Comparison of ENCODE assay signal across 8 cellular contexts in genomic region chr16:85612801-85613608, GRCh38. TPM values are rescaled to one million over a fixed set of nuclear protein-coding genes. Genes with fewer than 3 reads are reported as not detected.
DNase-seq lines count a peak whose midpoint lies in the region; ATAC-seq and TF ChIP-seq lines count a peak whose summit lies in the region.

TSS of gene GSE1 (plus strand) at chr16:85613322. CDS start at chr16:85613392, 70 bp downstream.

- peaks cover 52% of the 10 kb centered on the region for H3K4me1 Mint-ChIP-seq in activated T-cell treated with anti-CD3 and anti-CD28 coated beads, Interleukin-2, amount 50 U/mL, for 72 hours (ENCODE audit: low read depth)
- peaks cover 24 to 58% (median 36%) of the 10 kb centered on the region in 7 donors for H3K4me1 Mint-ChIP-seq in naive thymus-derived CD4-positive, alpha-beta T cell

- peaks cover 11% of the 10 kb centered on the region for H3K79me2 ChIP-seq in OCI-LY1 (ENCODE audit: insufficient read depth, low read length)
- H3K79me2 ChIP-seq in fibroblast of lung (ENCODE audit: control insufficient read depth, insufficient read depth, low read length) = peaks cover under 1% of the 10 kb centered on the region

- H3K4me1 ChIP-seq in OCI-LY1 (ENCODE audit: insufficient read depth, low read length, severe bottlenecking) (peaks cover 74% of the 10 kb centered on the region), fibroblast of lung (ENCODE audit: control insufficient read depth, extremely low read depth, insufficient read depth, low read length) (peaks cover 23% of the 10 kb centered on the region), thoracic aorta (ENCODE audit: control insufficient read depth in 1 of 2, low read depth in 2 of 2) (peaks cover 13 to 45% of the 10 kb centered on the region in 2 donors)
- H3K4me1 ChIP-seq in naive thymus-derived CD4-positive, alpha-beta T cell (ENCODE audit: control insufficient read depth in 2 of 2, insufficient read depth in 2 of 2, low read length in 2 of 2) = peaks cover 35 to 42% of the 10 kb centered on the region in 2 donors

- POLR2A ChIA-PET in naive thymus-derived CD4-positive, alpha-beta T cell (lab: Charles Lee) = no interaction called here

- TF ChIP-seq CTCF in OCI-LY1 (IDR thresholded peaks at IDR 0.05; ENCODE audit: low read length) (no peak), fibroblast of lung (conservative IDR thresholded peaks at IDR 0.05 in 1 of 2, IDR thresholded peaks at IDR 0.05 in 1 of 2; ENCODE audit: low read depth in 1 of 2, low read length in 2 of 2) (no peak), thoracic aorta (IDR thresholded peaks at IDR 0.05) (no peak)

- H3K27ac ChIP-seq in OCI-LY1 (ENCODE audit: low read depth, low read length, poor library complexity, severe bottlenecking) = peak within 1 kb of the TSS; percentile 87
- peak within 1 kb of the TSS; percentile 85 for H3K27ac ChIP-seq in fibroblast of lung (ENCODE audit: insufficient read depth, low read length)
- peak within 1 kb of the TSS; percentile 14 for H3K27ac ChIP-seq in naive thymus-derived CD4-positive, alpha-beta T cell (ENCODE audit: low read depth, low read length)
- H3K27ac ChIP-seq in thoracic aorta = peak within 1 kb of the TSS; percentile 77 to 79

- H2AFZ ChIP-seq in OCI-LY1 (ENCODE audit: low read length) (no peak within 1 kb of the TSS), fibroblast of lung (ENCODE audit: low read length) (no peak within 1 kb of the TSS)

- H3K9me3 Mint-ChIP-seq in activated T-cell treated with anti-CD3 and anti-CD28 coated beads, Interleukin-2, amount 50 U/mL, for 72 hours = no peaks in the 10 kb centered on the region
- no peaks in the 10 kb centered on the region for H3K9me3 Mint-ChIP-seq in naive thymus-derived CD4-positive, alpha-beta T cell

- CTCF ChIA-PET in naive thymus-derived CD4-positive, alpha-beta T cell (lab: Charles Lee) = no interaction called here

- no peaks in the 10 kb centered on the region for H3K27me3 Mint-ChIP-seq in activated T-cell treated with anti-CD3 and anti-CD28 coated beads, Interleukin-2, amount 50 U/mL, for 72 hours (ENCODE audit: low read depth)
- H3K27me3 Mint-ChIP-seq in naive thymus-derived CD4-positive, alpha-beta T cell = peaks cover 0 to 19% (median 7%) of the 10 kb centered on the region in 5 donors

- H3K27me3 ChIP-seq in OCI-LY1 (ENCODE audit: insufficient read depth, low read length) (no peaks in the 10 kb centered on the region), fibroblast of lung (ENCODE audit: control insufficient read depth, insufficient read depth, low read length) (no peaks in the 10 kb centered on the region), thoracic aorta (replicated peaks; ENCODE audit: insufficient read depth) (no peaks in the 10 kb centered on the region)
- peaks cover 0 to 2% of the 10 kb centered on the region in 2 donors for H3K27me3 ChIP-seq in naive thymus-derived CD4-positive, alpha-beta T cell (ENCODE audit: control insufficient read depth in 2 of 2, insufficient read depth in 2 of 2, low read length in 2 of 2)

- no peak within 1 kb of the TSS for H3K27ac Mint-ChIP-seq in activated T-cell treated with anti-CD3 and anti-CD28 coated beads, Interleukin-2, amount 50 U/mL, for 72 hours
- H3K27ac Mint-ChIP-seq in naive thymus-derived CD4-positive, alpha-beta T cell = peak within 1 kb of the TSS in 1 of 9 donors; percentile 52

- peak within 1 kb of the TSS; percentile 75 for H3K4me3 ChIP-seq in OCI-LY1 (ENCODE audit: low read depth, low read length, poor library complexity, severe bottlenecking)
- H3K4me3 ChIP-seq in fibroblast of lung (replicated peaks in 1 of 4; ENCODE audit: control extremely low read depth in 1 of 4, insufficient read depth in 1 of 4, low read depth in 3 of 4, low read length in 4 of 4) = peak within 1 kb of the TSS; percentile 42 to 69 (median 61)
- H3K4me3 ChIP-seq in naive thymus-derived CD4-positive, alpha-beta T cell (ENCODE audit: low read length) = peak within 1 kb of the TSS; percentile 46
- peak within 1 kb of the TSS; percentile 87 for H3K4me3 ChIP-seq in thoracic aorta

- H3K9ac ChIP-seq in OCI-LY1 (ENCODE audit: low read length) (peak within 1 kb of the TSS; percentile 74), fibroblast of lung (ENCODE audit: insufficient read depth, low read length) (peak within 1 kb of the TSS; percentile 50)

- no peaks in the 10 kb centered on the region for H3K36me3 Mint-ChIP-seq in activated T-cell treated with anti-CD3 and anti-CD28 coated beads, Interleukin-2, amount 50 U/mL, for 72 hours (ENCODE audit: insufficient read depth in 2 of 2)
- H3K36me3 Mint-ChIP-seq in naive thymus-derived CD4-positive, alpha-beta T cell = peaks cover 0 to 3% (median 0%) of the 10 kb centered on the region in 5 donors

- intact Hi-C loops in naive thymus-derived CD4-positive, alpha-beta T cell (cut with micrococcal nuclease) = loop anchor here in 1 of 2 donors (2.0 to 5.0 kb wide), 3 partner anchors 76 to 306 kb away; partner anchors contain the start of genes COX4I1, EMC8 and GINS2

- H4K20me1 ChIP-seq in OCI-LY1 (ENCODE audit: insufficient read depth, low read length) (no peaks in the 10 kb centered on the region), fibroblast of lung (ENCODE audit: control insufficient read depth, extremely low read depth, insufficient read depth, low read length) (no peaks in the 10 kb centered on the region)

- H3K9me2 ChIP-seq in OCI-LY1 (ENCODE audit: low read depth, low read length) = no peaks in the 10 kb centered on the region

- H3K4me3 Mint-ChIP-seq in activated T-cell treated with anti-CD3 and anti-CD28 coated beads, Interleukin-2, amount 50 U/mL, for 72 hours = peak within 1 kb of the TSS; percentile 75 to 82
- H3K4me3 Mint-ChIP-seq in naive thymus-derived CD4-positive, alpha-beta T cell = peak within 1 kb of the TSS; percentile 23 to 87 (median 72)

- no peaks in the 10 kb centered on the region for H3K9me3 ChIP-seq in OCI-LY1 (ENCODE audit: low read length)
- no peaks in the 10 kb centered on the region for H3K9me3 ChIP-seq in fibroblast of lung (ENCODE audit: control insufficient read depth, insufficient read depth, low read depth, low read length)
- H3K9me3 ChIP-seq in naive thymus-derived CD4-positive, alpha-beta T cell (ENCODE audit: control insufficient read depth in 2 of 3, low read length in 3 of 3) = no peaks in the 10 kb centered on the region
- H3K9me3 ChIP-seq in thoracic aorta = no peaks in the 10 kb centered on the region

- DNase-seq in DMS153 treated with DMSO at 0.1 percent for 48 hours (lab: John Stamatoyannopoulos, UW; ENCODE audit: unreplicated experiment) = peak; percentile 94
- peak; percentile 98 for DNase-seq in HuH-7.5 (ENCODE audit: low spot score)
- DNase-seq in activated T-cell treated with anti-CD3 and anti-CD28 coated beads, Interleukin-2, amount 50 U/mL, for 72 hours = peak; percentile 74 to 84
- DNase-seq in fibroblast of lung (ENCODE audit: low read depth in 2 of 2) = peak; percentile 80 to 83
- peak in 8 of 9 donors; percentile 6 to 78 (median 35) for DNase-seq in naive thymus-derived CD4-positive, alpha-beta T cell
- DNase-seq in thoracic aorta (ENCODE audit: low spot score) = peak; percentile 39

- H3K36me3 ChIP-seq in OCI-LY1 (ENCODE audit: insufficient read depth, low read length) (peaks cover 3% of the 10 kb centered on the region; the same call in 1 of the 2 replicates), fibroblast of lung (ENCODE audit: control insufficient read depth, insufficient read depth, low read length) (no peaks in the 10 kb centered on the region), thoracic aorta (no peaks in the 10 kb centered on the region)
- H3K36me3 ChIP-seq in naive thymus-derived CD4-positive, alpha-beta T cell (ENCODE audit: control insufficient read depth in 2 of 3, insufficient read depth in 3 of 3, low read length in 3 of 3) = no peaks in the 10 kb centered on the region

- peak; percentile 39 for ATAC-seq in GM21515 (IDR thresholded peaks at IDR 0.05; ENCODE audit: unreplicated experiment)
- peak; percentile 38 to 46 for ATAC-seq in activated T-cell treated with anti-CD3 and anti-CD28 coated beads, Interleukin-2, amount 50 U/mL, for 72 hours (replicated peaks in 1 of 2)
- ATAC-seq in naive thymus-derived CD4-positive, alpha-beta T cell = peak; percentile 11
- ATAC-seq in thoracic aorta (ENCODE audit: insufficient number of reproducible peaks, low FRiP score, low read depth) = no peak

- H3K4me2 ChIP-seq in OCI-LY1 (ENCODE audit: low read length) = peak within 1 kb of the TSS; percentile 77
- peak within 1 kb of the TSS; percentile 87 for H3K4me2 ChIP-seq in fibroblast of lung (ENCODE audit: extremely low read depth, insufficient read depth, low read length)

- H3F3A ChIP-seq in OCI-LY1 (ENCODE audit: insufficient read depth, low read length) = no peaks in the 10 kb centered on the region

RNA-seq across cellular contexts. Expression of gene GSE1, which starts in this region (rescaled TPM):
- 10 to 100 TPM; 26.7 to 30.9 TPM for total RNA-seq in activated T-cell treated with anti-CD3 and anti-CD28 coated beads, Interleukin-2, amount 50 U/mL, for 72 hours
- total RNA-seq in fibroblast of lung (31.1 and 35.7 TPM in 2 replicates), thoracic aorta (10 to 100 TPM; 72.6 to 96.2 TPM)
- 11.0 and 13.0 TPM in 2 replicates for polyA plus RNA-seq in fibroblast of lung
- 17.9 and 19.8 TPM in 2 replicates for polyA plus RNA-seq in fibroblast of lung (2012)
- 16.8 and 21.8 TPM in 2 replicates for polyA minus RNA-seq in fibroblast of lung (ENCODE audit: low replicate concordance)
- total RNA-seq in naive thymus-derived CD4-positive, alpha-beta T cell = 10 to 100 TPM in 4 of 5 experiments, 1 to 10 TPM in 1; 8.7 to 69.2 (median 33.3) TPM
- polyA plus RNA-seq in naive thymus-derived CD4-positive, alpha-beta T cell = under 1 TPM; 0.18 to 0.37 TPM

Comparison
In these comparisons a context has a peak if more than half of its experiments do, and no peak if none do; other contexts are left out.
1. DNase-seq: peak in every context shown above with its lines; median percentile 98 in HuH-7.5; 94 in DMS153 treated with DMSO at 0.1 percent for 48 hours; 82 in fibroblast of lung; 79 in activated T-cell treated with anti-CD3 and anti-CD28 coated beads, Interleukin-2, amount 50 U/mL, for 72 hours; 39 in thoracic aorta; 35 in naive thymus-derived CD4-positive, alpha-beta T cell.
2. H3K27ac ChIP-seq: peak in every context shown above with its lines; median percentile 87 in OCI-LY1; 85 in fibroblast of lung; 78 in thoracic aorta; 14 in naive thymus-derived CD4-positive, alpha-beta T cell.